In the genomic region with DNA sequence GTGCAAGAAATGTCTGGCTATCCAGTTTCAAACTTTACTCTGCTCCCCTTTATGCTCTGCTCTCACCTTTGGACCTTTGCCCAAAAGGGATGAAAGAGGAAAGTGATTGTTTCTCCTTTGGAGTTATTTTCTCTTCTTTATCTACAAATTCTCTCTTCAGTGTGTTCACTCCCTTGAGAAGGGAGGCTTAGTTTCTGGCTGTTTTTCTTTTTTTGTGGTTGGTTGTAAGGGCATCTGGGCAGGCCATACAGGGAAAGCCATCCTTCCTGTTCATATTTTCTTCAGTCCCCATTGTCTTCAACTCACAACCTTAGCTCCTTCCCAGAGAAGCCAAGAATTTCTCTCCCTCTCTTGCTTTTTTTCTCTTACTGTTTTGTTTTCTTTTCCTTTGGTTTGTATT, we compare ENCODE assay signal across 6 cellular contexts. TPM values are rescaled to one million over a fixed set of nuclear protein-coding genes. Genes with fewer than 3 reads are reported as not detected.
"Had no signal": no experiment of that assay in that cellular context is flagged by ENCODE, and none has a peak within 500 bp of the region (broad histone marks: within the 10 kb centered on the region; RNA-seq: fewer than 3 reads in every experiment).

No MANE protein-coding gene starts in this region.

RNA-seq across cellular contexts. Expression of a gene that starts 2.5 kb away (rescaled TPM):
- total RNA-seq: natural killer cell treated with Interleukin-12 subunit alpha and Interleukin-12 subunit beta and Interleukin-15 and Interleukin-18, amount 100 ng/mL, for 72 hours; neural crest cell; osteocyte; pulmonary artery endothelial cell; smooth muscle cell; spleen had no signal
- polyA plus RNA-seq: smooth muscle cell had no signal

RNA-seq across cellular contexts. Expression of a gene that starts 46.0 kb away (rescaled TPM):
- total RNA-seq: natural killer cell treated with Interleukin-12 subunit alpha and Interleukin-12 subunit beta and Interleukin-15 and Interleukin-18, amount 100 ng/mL, for 72 hours; smooth muscle cell had no signal
- polyA plus RNA-seq: smooth muscle cell had no signal
